In the genomic region with DNA sequence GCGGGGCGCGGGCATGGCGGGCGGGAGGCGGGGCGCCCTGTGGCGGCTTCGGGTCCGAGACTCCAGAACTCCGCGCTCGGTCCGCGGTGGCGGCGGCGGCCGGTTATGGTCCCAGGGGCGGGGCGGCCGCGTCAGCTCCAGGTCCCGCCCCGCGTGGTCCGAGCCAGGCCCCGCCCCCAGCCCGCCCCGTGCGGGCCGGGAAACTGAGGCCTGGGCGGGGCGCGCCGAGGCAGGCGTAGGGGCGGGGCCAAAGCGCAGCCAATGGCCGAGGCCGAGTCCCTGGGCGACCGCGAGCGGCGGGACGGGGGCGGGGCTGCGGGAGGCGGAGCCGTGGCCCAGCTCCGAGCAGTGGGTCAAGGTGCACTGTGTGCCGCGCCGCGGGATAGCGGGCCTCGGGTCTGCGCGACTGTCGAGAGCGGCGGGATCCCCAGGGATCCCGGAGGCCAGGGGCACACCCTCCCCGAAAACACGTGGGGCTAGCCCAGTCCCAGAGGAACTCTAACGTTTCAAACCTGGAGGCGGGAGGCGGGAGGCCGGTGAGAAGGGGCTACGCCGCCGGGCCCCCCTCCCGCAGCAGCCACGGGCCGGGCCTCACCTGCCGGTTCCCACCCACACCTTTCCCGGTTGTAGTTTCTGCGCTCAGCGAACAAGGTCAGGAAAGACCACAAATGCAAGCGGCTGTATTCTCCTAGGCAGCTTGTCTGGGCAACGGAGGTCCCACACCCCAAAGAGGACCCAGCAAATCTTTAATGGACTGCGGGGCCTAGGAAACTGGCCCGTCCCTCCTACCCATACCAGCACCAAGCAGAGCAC, we compare ENCODE assay signal across 8 cellular contexts. TPM values are rescaled to one million over a fixed set of nuclear protein-coding genes. Genes with fewer than 3 reads are reported as not detected.
DNase-seq lines count a peak whose midpoint lies in the region; ATAC-seq and TF ChIP-seq lines count a peak whose summit lies in the region.

TSS of gene SLC25A1 (minus strand) at position 78 of the 813 bp plus-strand sequence. CDS start at position 15, 63 bp downstream.

- no peak for TF ChIP-seq CTCF in activated CD8-positive, alpha-beta T cell treated with anti-CD3 and anti-CD28 coated beads for 36 hours (IDR thresholded peaks at IDR 0.05)
- TF ChIP-seq CTCF in lower lobe of right lung (IDR thresholded peaks at IDR 0.05), result no peak

- peak within 1 kb of the TSS; percentile 98 for H3K9ac ChIP-seq in BLaER1

- ATAC-seq in HG03457 (IDR thresholded peaks at IDR 0.05; ENCODE audit: unreplicated experiment) (peak; percentile 46), lower lobe of right lung (peak; percentile 94 to 95)
- peak; percentile 85 for ATAC-seq in activated CD8-positive, alpha-beta T cell treated with anti-CD3 and anti-CD28 coated beads for 36 hours

- POLR2A ChIA-PET in activated CD8-positive, alpha-beta T cell treated with anti-CD3 and anti-CD28 coated beads for 36 hours (lab: Charles Lee), result interaction anchor here (1.3 to 1.5 kb wide), 2 partner anchors 34 to 253 kb away, joined by 4 to 5 read pairs; partner anchors contain the start of genes ESS2 and HIRA

- H3K27ac Mint-ChIP-seq in activated CD8-positive, alpha-beta T cell treated with anti-CD3 and anti-CD28 coated beads for 36 hours, result peak within 1 kb of the TSS; percentile 53

- H3K9me3 ChIP-seq in BLaER1 (no peaks in the 10 kb centered on the region), ectodermal cell (ENCODE audit: control insufficient read depth, low read length) (no peaks in the 10 kb centered on the region), lower lobe of right lung (no peaks in the 10 kb centered on the region)

- H3K27me3 ChIP-seq in BLaER1, result no peaks in the 10 kb centered on the region
- H3K27me3 ChIP-seq in ectodermal cell (ENCODE audit: control insufficient read depth, insufficient read depth, low read length, poor library complexity, severe bottlenecking), result no peaks in the 10 kb centered on the region
- H3K27me3 ChIP-seq in lower lobe of right lung (ENCODE audit: low read depth), result no peaks in the 10 kb centered on the region

- peaks cover 32% of the 10 kb centered on the region for H3K4me1 Mint-ChIP-seq in activated CD8-positive, alpha-beta T cell treated with anti-CD3 and anti-CD28 coated beads for 36 hours (ENCODE audit: low read depth)

- H3K4me1 ChIP-seq in BLaER1 (peaks cover 66% of the 10 kb centered on the region), ectodermal cell (ENCODE audit: control insufficient read depth, insufficient read depth, low read length) (peaks cover 23% of the 10 kb centered on the region), lower lobe of right lung (peaks cover 28% of the 10 kb centered on the region)

- CTCF ChIA-PET in activated CD8-positive, alpha-beta T cell treated with anti-CD3 and anti-CD28 coated beads for 36 hours (lab: Charles Lee), result interaction anchor here (0.8 to 2.2 kb wide), 13 partner anchors 9 to 451 kb away, joined by 3 to 11 read pairs (median 5); partner anchors contain the start of genes C22orf39, CLTCL1 and ESS2

- H3K27ac ChIP-seq in BLaER1, result peak within 1 kb of the TSS; percentile 97
- H3K27ac ChIP-seq in ectodermal cell (ENCODE audit: insufficient read depth, low read depth, low read length, poor library complexity, severe bottlenecking), result peak within 1 kb of the TSS; percentile 48
- H3K27ac ChIP-seq in lower lobe of right lung, result peak within 1 kb of the TSS; percentile 88

- no peaks in the 10 kb centered on the region for H3K9me3 Mint-ChIP-seq in activated CD8-positive, alpha-beta T cell treated with anti-CD3 and anti-CD28 coated beads for 36 hours

- H3K4me3 ChIP-seq in BLaER1, result peak within 1 kb of the TSS; percentile 97
- H3K4me3 ChIP-seq in ectodermal cell (ENCODE audit: insufficient read depth, low read depth, low read length), result peak within 1 kb of the TSS; percentile 78
- peak within 1 kb of the TSS; percentile 81 for H3K4me3 ChIP-seq in lower lobe of right lung

- H3K27me3 Mint-ChIP-seq in activated CD8-positive, alpha-beta T cell treated with anti-CD3 and anti-CD28 coated beads for 36 hours, result no peaks in the 10 kb centered on the region

- intact Hi-C loops in activated CD8-positive, alpha-beta T cell treated with anti-CD3 and anti-CD28 coated beads for 36 hours (cut with micrococcal nuclease), result no loop called here
- intact Hi-C loops in lower lobe of right lung (cut with DNase I), result no loop called here

- H3K36me3 Mint-ChIP-seq in activated CD8-positive, alpha-beta T cell treated with anti-CD3 and anti-CD28 coated beads for 36 hours (ENCODE audit: low read depth), result peaks cover 2% of the 10 kb centered on the region

- H3K36me3 ChIP-seq in BLaER1 (peaks cover 16% of the 10 kb centered on the region), ectodermal cell (ENCODE audit: control insufficient read depth, insufficient read depth, low read length) (peaks cover 2% of the 10 kb centered on the region), lower lobe of right lung (peaks cover 13% of the 10 kb centered on the region)

- peak within 1 kb of the TSS; percentile 75 for H3K4me3 Mint-ChIP-seq in activated CD8-positive, alpha-beta T cell treated with anti-CD3 and anti-CD28 coated beads for 36 hours

- WGBS in ectodermal cell, 2 experiments, result 1% methylated on average over 84 of the region's 84 CpGs

- DNase-seq in GM19240 (ENCODE audit: insufficient read length, low spot score) (peak; percentile 89), NCI-H82 (lab: John Stamatoyannopoulos, UW) (peak; percentile 88), lower lobe of right lung (peak; percentile 94)
- DNase-seq in activated CD8-positive, alpha-beta T cell treated with anti-CD3 and anti-CD28 coated beads for 36 hours, result peak; percentile 88
- peak; percentile 84 to 90 for DNase-seq in stimulated activated CD4-positive, alpha-beta T cell treated with anti-CD3 and anti-CD28 coated beads, Interleukin-4, amount 100 ng/mL, for 48 hours (ENCODE audit: low read depth in 2 of 2)

- peaks cover 65% of the 10 kb centered on the region for H4K20me1 ChIP-seq in BLaER1

- H3K4me2 ChIP-seq in BLaER1, result peak within 1 kb of the TSS; percentile 99

RNA-seq across cellular contexts. Expression of gene SLC25A1, which starts in this region (rescaled TPM):
- total RNA-seq in activated CD8-positive, alpha-beta T cell treated with anti-CD3 and anti-CD28 coated beads for 36 hours, result 10 to 100 TPM; 56.4 to 57.6 TPM
- polyA plus RNA-seq in ectodermal cell (2013, experiment 1 of 4), result 89.6 TPM
- 79.9 TPM for polyA plus RNA-seq in ectodermal cell (2013, experiment 2 of 4)
- polyA plus RNA-seq in ectodermal cell (2013, experiment 3 of 4), result 70.3 TPM
- polyA plus RNA-seq in ectodermal cell (2013, experiment 4 of 4), result 66.1 TPM
- total RNA-seq in lower lobe of right lung, result 50.3 TPM

Comparison
In these comparisons a context has a peak if more than half of its experiments do, and no peak if none do; other contexts are left out.
1. Peak in every context shown above with its lines: DNase-seq, ATAC-seq, H3K4me3 ChIP-seq and H3K27ac ChIP-seq.